Comparison of ENCODE assay signal across 8 cellular contexts in genomic region chr6:29963697-29964096, GRCh38. TPM values are rescaled to one million over a fixed set of nuclear protein-coding genes. Genes with fewer than 3 reads are reported as not detected.
DNase-seq lines count a peak whose midpoint lies in the region; ATAC-seq and TF ChIP-seq lines count a peak whose summit lies in the region.
"Not testable (repeated sequence)": the region's sequence is repeated elsewhere in the genome, so short reads cannot be mapped to it uniquely, and the experiment has no call there.

No MANE protein-coding gene starts in this region.

- H3K36me3 ChIP-seq in A673 (ENCODE audit: insufficient read depth, low read length, poor library complexity, severe bottlenecking); GM23338 (ENCODE audit: insufficient read depth); Loucy (ENCODE audit: insufficient read depth, low read length); body of pancreas (replicated peaks in 1 of 2; ENCODE audit: insufficient read depth in 1 of 2, low read depth in 2 of 2); right atrium auricular region; gastrocnemius medialis: not testable (repeated sequence)

- H3K4me2 ChIP-seq in GM23338, result not testable (repeated sequence)
- H3K4me2 ChIP-seq in Loucy (ENCODE audit: low read depth, low read length, poor library complexity, severe bottlenecking), result peak overlapping the region; percentile 99

- H3K9me2 ChIP-seq in GM23338 (ENCODE audit: insufficient read depth); Loucy (replicated peaks; ENCODE audit: low read depth, low read length): not testable (repeated sequence)

- H3K27me3 ChIP-seq in A673 (replicated peaks; ENCODE audit: insufficient read depth, low read depth, low read length, poor library complexity); GM23338 (ENCODE audit: insufficient read depth); Loucy (ENCODE audit: insufficient read depth, low read length, poor library complexity, severe bottlenecking); body of pancreas; right atrium auricular region; gastrocnemius medialis: not testable (repeated sequence)

- not testable (repeated sequence) for H3K79me2 ChIP-seq in GM23338 (replicated peaks; ENCODE audit: insufficient read depth); Loucy (ENCODE audit: insufficient read depth, low read length)

- ATAC-seq in GM23338, body of pancreas, gastrocnemius medialis: not testable (repeated sequence)

- H4K20me1 ChIP-seq in GM23338 (replicated peaks; ENCODE audit: insufficient read depth); Loucy (ENCODE audit: insufficient read depth, low read length, poor library complexity, severe bottlenecking): not testable (repeated sequence)

- DNase-seq in A673 (ENCODE audit: low spot score); GM23338 (ENCODE audit: low spot score); activated naive CD4-positive, alpha-beta T cell treated with anti-CD3 and anti-CD28 coated beads for 36 hours; body of pancreas; right atrium auricular region (ENCODE audit: low spot score); gastrocnemius medialis: not testable (repeated sequence)

- H3K27ac ChIP-seq in A673 (ENCODE audit: low read depth, low read length, poor library complexity, severe bottlenecking), result peak overlapping the region; percentile 97
- H3K27ac ChIP-seq in GM23338 (ENCODE audit: low read depth), result peak overlapping the region; percentile 94
- peak overlapping the region; percentile 85; the same call in 1 of the 2 replicates for H3K27ac ChIP-seq in VCaP
- H3K27ac ChIP-seq in body of pancreas, result peak overlapping the region in 3 of 4 donors; percentile 65 to 88 (median 79)
- H3K27ac ChIP-seq in right atrium auricular region, result peak overlapping the region; percentile 85 to 90
- peak overlapping the region in 3 of 4 donors; percentile 86 to 92 (median 88) for H3K27ac ChIP-seq in gastrocnemius medialis

- not testable (repeated sequence) for H3K36me3 Mint-ChIP-seq in GM23338 (ENCODE audit: low read depth); activated naive CD4-positive, alpha-beta T cell treated with anti-CD3 and anti-CD28 coated beads for 36 hours (ENCODE audit: low read depth)

- in situ Hi-C loops in gastrocnemius medialis (cut with MboI; ENCODE audit: low sequenced_read_pairs in 4 of 4), result not testable (repeated sequence)

- not testable (repeated sequence) for H3F3A ChIP-seq in GM23338 (replicated peaks; ENCODE audit: low read depth)
- H3F3A ChIP-seq in Loucy (ENCODE audit: low read depth), result peaks cover 14% of the 10 kb centered on the region

- peaks cover 42% of the 10 kb centered on the region for H3K4me1 ChIP-seq in A673 (ENCODE audit: insufficient read depth, low read length, poor library complexity, severe bottlenecking)
- peaks cover 40% of the 10 kb centered on the region for H3K4me1 ChIP-seq in GM23338 (ENCODE audit: insufficient read depth)
- H3K4me1 ChIP-seq in Loucy (ENCODE audit: insufficient read depth, low read length, poor library complexity, severe bottlenecking), result peaks cover 43% of the 10 kb centered on the region
- H3K4me1 ChIP-seq in body of pancreas, result peaks cover 44% of the 10 kb centered on the region
- H3K4me1 ChIP-seq in right atrium auricular region, result peaks cover 0 to 46% of the 10 kb centered on the region in 2 donors
- peaks cover 38 to 54% of the 10 kb centered on the region in 2 donors for H3K4me1 ChIP-seq in gastrocnemius medialis

- POLR2A ChIA-PET in A673 (lab: Charles Lee; ENCODE audit: low non-redundant PET), result not testable (repeated sequence)

- H3K4me1 Mint-ChIP-seq in GM23338, result peaks cover 58% of the 10 kb centered on the region
- peaks cover 47% of the 10 kb centered on the region for H3K4me1 Mint-ChIP-seq in activated naive CD4-positive, alpha-beta T cell treated with anti-CD3 and anti-CD28 coated beads for 36 hours (ENCODE audit: low read depth)

- not testable (repeated sequence) for H3K4me3 Mint-ChIP-seq in GM23338; activated naive CD4-positive, alpha-beta T cell treated with anti-CD3 and anti-CD28 coated beads for 36 hours

- not testable (repeated sequence) for H3K9me3 ChIP-seq in A673 (ENCODE audit: low read depth, low read length, poor library complexity, severe bottlenecking); Loucy (ENCODE audit: insufficient read depth, low read depth, low read length); body of pancreas; right atrium auricular region; gastrocnemius medialis

- TF ChIP-seq CTCF in A673 (conservative IDR thresholded peaks at IDR 0.05; ENCODE audit: low read depth, low read length); GM23338 (conservative IDR thresholded peaks at IDR 0.05; ENCODE audit: low read depth in 2 of 2); Loucy (conservative IDR thresholded peaks at IDR 0.05; ENCODE audit: low read length); VCaP (conservative IDR thresholded peaks at IDR 0.05); body of pancreas (IDR thresholded peaks at IDR 0.05); right atrium auricular region (IDR thresholded peaks at IDR 0.05); gastrocnemius medialis (IDR thresholded peaks at IDR 0.05 in 4 of 5, conservative IDR thresholded peaks at IDR 0.05 in 1 of 5): not testable (repeated sequence)

- H3K9ac ChIP-seq in Loucy (ENCODE audit: low read depth, low read length, poor library complexity, severe bottlenecking), result not testable (repeated sequence)

- intact Hi-C loops in A673 (cut with micrococcal nuclease; ENCODE audit: unreplicated experiment); activated naive CD4-positive, alpha-beta T cell treated with anti-CD3 and anti-CD28 coated beads for 36 hours (cut with micrococcal nuclease); body of pancreas (cut with DNase I): not testable (repeated sequence)
- intact Hi-C loops in gastrocnemius medialis (cut with DNase I; ENCODE audit: low total_unique reads), result loop anchor here (2.0 kb wide), 1 partner anchor 103 kb away; the partner anchor contains the start of gene PPP1R11

- H3K9me3 Mint-ChIP-seq in GM23338; activated naive CD4-positive, alpha-beta T cell treated with anti-CD3 and anti-CD28 coated beads for 36 hours: not testable (repeated sequence)

- TF ChIP-seq POLR2A in body of pancreas (IDR thresholded peaks at IDR 0.05); gastrocnemius medialis (IDR thresholded peaks at IDR 0.05): not testable (repeated sequence)

- not testable (repeated sequence) for H2AFZ ChIP-seq in GM23338; Loucy (ENCODE audit: low read length)

- WGBS in body of pancreas, 2 donors, result 56 to 93% methylated on average over 2 of the region's 2 CpGs

- H3K27me3 Mint-ChIP-seq in GM23338 (ENCODE audit: insufficient read depth, low read depth, poor library complexity); activated naive CD4-positive, alpha-beta T cell treated with anti-CD3 and anti-CD28 coated beads for 36 hours (ENCODE audit: low read depth): not testable (repeated sequence)

- CTCF ChIA-PET in A673 (lab: Charles Lee); activated naive CD4-positive, alpha-beta T cell treated with anti-CD3 and anti-CD28 coated beads for 36 hours (lab: Charles Lee): not testable (repeated sequence)

- not testable (repeated sequence) for H3K4me3 ChIP-seq in A673 (ENCODE audit: low read depth, low read length, poor library complexity, severe bottlenecking); GM23338; Loucy (ENCODE audit: low read length, poor library complexity, severe bottlenecking); body of pancreas; right atrium auricular region; gastrocnemius medialis

- peak overlapping the region; percentile 83 for H3K27ac Mint-ChIP-seq in GM23338
- H3K27ac Mint-ChIP-seq in activated naive CD4-positive, alpha-beta T cell treated with anti-CD3 and anti-CD28 coated beads for 36 hours, result peak overlapping the region; percentile 22

- BruUV-seq in A673 (replicated peaks; lab: Mats Ljungman, UMichigan), result not testable (repeated sequence)

RNA-seq across cellular contexts. Expression of gene HLA-A, which starts 21.4 kb away (rescaled TPM):
- total RNA-seq in A673 (2021) (190 TPM in 2 replicates), body of pancreas (100 to 1,000 TPM; 104 to 281 TPM), right atrium auricular region (100 to 1,000 TPM; 272 to 536 TPM), gastrocnemius medialis (100 to 1,000 TPM; 149 to 161 (median 154) TPM)
- total RNA-seq in GM23338 (2014; rRNA removed; shearing (Covaris generic)), result 173 and 203 TPM in 2 replicates
- 170 and 180 TPM in 2 replicates for polyA plus RNA-seq in GM23338 (2016; fragmentation: Nextera tagmentation; extraction: Ambion mirVana)
- total RNA-seq in activated naive CD4-positive, alpha-beta T cell treated with anti-CD3 and anti-CD28 coated beads for 36 hours, result 1,000 to 10,000 TPM; 1,509 to 1,515 TPM
